10 cellular contexts compared by ENCODE assay signal in the genomic region with DNA sequence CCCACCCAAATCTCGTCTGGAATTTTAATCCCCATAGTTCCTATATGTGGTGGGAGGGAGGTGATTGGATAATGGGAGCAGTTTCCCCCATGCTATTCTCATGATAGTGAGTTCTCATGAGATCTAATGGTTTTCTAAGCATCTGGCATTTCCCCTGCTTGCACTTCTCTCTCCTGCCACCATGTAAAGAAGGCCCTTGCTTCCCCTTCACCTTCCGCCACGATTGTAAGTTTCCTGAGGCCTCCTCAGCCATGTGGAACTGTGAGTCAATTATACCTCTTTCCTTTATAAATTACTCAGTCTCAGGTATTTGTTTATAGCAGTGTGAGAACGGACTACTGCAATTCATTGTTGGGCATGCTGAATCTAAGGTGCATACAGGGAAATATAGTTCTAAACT. TPM values are rescaled to one million over a fixed set of nuclear protein-coding genes. Genes with fewer than 3 reads are reported as not detected.
DNase-seq lines count a peak whose midpoint lies in the region; ATAC-seq and TF ChIP-seq lines count a peak whose summit lies in the region.
"Not testable (repeated sequence)": the region's sequence is repeated elsewhere in the genome, so short reads cannot be mapped to it uniquely, and the experiment has no call there.
"Had no signal": no experiment of that assay in that cellular context is flagged by ENCODE, and none has a peak within 500 bp of the region (broad histone marks: within the 10 kb centered on the region; RNA-seq: fewer than 3 reads in every experiment).

No MANE protein-coding gene starts in this region.

- ATAC-seq in WTC11 (peak; percentile 22; the same call in 1 of the 2 replicates), omental fat pad (ENCODE audit: low FRiP score) (peak; percentile 24), aorta (ENCODE audit: low FRiP score) (peak; percentile 4)
- ATAC-seq in right cardiac atrium, result not testable (repeated sequence)

- H3K9me3 ChIP-seq in GM23248 (ENCODE audit: low read depth); esophagus squamous epithelium; right cardiac atrium (ENCODE audit: control insufficient read depth, low read length); subcutaneous abdominal adipose tissue (ENCODE audit: control insufficient read depth in 5 of 5, low read length in 5 of 5); aorta (ENCODE audit: control insufficient read depth, low read length): not testable (repeated sequence)

- H3K9me3 Mint-ChIP-seq in WTC11, result not testable (repeated sequence)

- H3K27me3 ChIP-seq in GM23248 (replicated peaks; ENCODE audit: insufficient read depth); esophagus squamous epithelium; right cardiac atrium (ENCODE audit: control insufficient read depth, insufficient read depth); subcutaneous abdominal adipose tissue (ENCODE audit: control insufficient read depth in 5 of 5, insufficient read depth in 4 of 5, low read length in 5 of 5); aorta (ENCODE audit: control insufficient read depth in 1 of 2, insufficient read depth in 2 of 2, low read length in 1 of 2): not testable (repeated sequence)

- in situ Hi-C loops in GM23248 (cut with MboI), result not testable (repeated sequence)

- H3K36me3 ChIP-seq in GM23248 (ENCODE audit: low read depth); esophagus squamous epithelium; subcutaneous abdominal adipose tissue (ENCODE audit: control insufficient read depth in 5 of 5, insufficient read depth in 5 of 5, low read length in 5 of 5); aorta (ENCODE audit: control insufficient read depth in 1 of 2, insufficient read depth in 2 of 2, low read length in 1 of 2): not testable (repeated sequence)

- not testable (repeated sequence) for TF ChIP-seq POLR2A in esophagus squamous epithelium (IDR thresholded peaks at IDR 0.05)

- not testable (repeated sequence) for H3K4me1 Mint-ChIP-seq in WTC11

- intact Hi-C loops in esophagus squamous epithelium (cut with DNase I); right cardiac atrium (cut with DNase I): not testable (repeated sequence)
- intact Hi-C loops in aorta (cut with DNase I), result loop anchor here in 1 of 2 donors (1.0 kb wide), 1 partner anchor 30 kb away; the partner anchor contains the start of gene B4GALT1

- TF ChIP-seq CTCF in AG10803 (conservative IDR thresholded peaks at IDR 0.05; ENCODE audit: low read length) (peak; percentile 26), esophagus squamous epithelium (IDR thresholded peaks at IDR 0.05) (peak in 2 of 6 experiments; percentile 26 to 40)
- TF ChIP-seq CTCF in WTC11 (IDR thresholded peaks at IDR 0.05); omental fat pad (IDR thresholded peaks at IDR 0.05): not testable (repeated sequence)

- peak overlapping the region; percentile 72 for H2AFZ ChIP-seq in GM23248

- H3K4me1 ChIP-seq in GM23248 (ENCODE audit: insufficient read depth) (peaks cover 30% of the 10 kb centered on the region), esophagus squamous epithelium (peaks cover 13 to 28% (median 18%) of the 10 kb centered on the region in 3 donors), subcutaneous abdominal adipose tissue (ENCODE audit: control insufficient read depth in 5 of 5, insufficient read depth in 5 of 5, low read length in 5 of 5) (peaks cover 0 to 29% (median 23%) of the 10 kb centered on the region in 5 donors)
- not testable (repeated sequence) for H3K4me1 ChIP-seq in right cardiac atrium (ENCODE audit: control insufficient read depth, insufficient read depth, low read length); aorta (ENCODE audit: control insufficient read depth in 1 of 2, insufficient read depth in 2 of 2, low read length in 2 of 2)

- H4K20me1 ChIP-seq in GM23248 (ENCODE audit: insufficient read depth), result not testable (repeated sequence)

- H3F3A ChIP-seq in GM23248 (ENCODE audit: insufficient read depth), result peaks cover 33% of the 10 kb centered on the region

- H3K27ac ChIP-seq in GM23248, result peak overlapping the region; percentile 76
- peak overlapping the region; percentile 5 to 56 (median 50) for H3K27ac ChIP-seq in esophagus squamous epithelium
- H3K27ac ChIP-seq in right cardiac atrium (ENCODE audit: low read length), result peak overlapping the region; percentile 29
- peak overlapping the region; percentile 45 for H3K27ac ChIP-seq in subcutaneous abdominal adipose tissue (ENCODE audit: low read depth, low read length)
- H3K27ac ChIP-seq in aorta (ENCODE audit: low read depth in 1 of 2, low read length in 2 of 2), result peak overlapping the region; percentile 52 to 79

- H3K36me3 Mint-ChIP-seq in WTC11, result not testable (repeated sequence)

- CTCF ChIA-PET in WTC11 (lab: Charles Lee), result interaction anchor here (1.2 to 1.5 kb wide), 2 partner anchors 14 to 29 kb away, joined by 4 to 6 read pairs; no protein-coding TSS in a partner anchor

- H3K4me3 ChIP-seq in AG10803 (ENCODE audit: low read length); esophagus squamous epithelium; right cardiac atrium (ENCODE audit: low read length); subcutaneous abdominal adipose tissue (ENCODE audit: low read depth in 1 of 5, low read length in 5 of 5); aorta (ENCODE audit: low read length in 2 of 2): not testable (repeated sequence)
- H3K4me3 ChIP-seq in GM23248, result peak overlapping the region; percentile 40; the same call in 1 of the 2 replicates

- H3K27me3 Mint-ChIP-seq in WTC11 (ENCODE audit: low read depth), result not testable (repeated sequence)

- not testable (repeated sequence) for H3K79me2 ChIP-seq in GM23248 (ENCODE audit: insufficient read depth)

- POLR2A ChIA-PET in WTC11 (lab: Charles Lee), result not testable (repeated sequence)

- H3K9ac ChIP-seq in GM23248 (peak overlapping the region; percentile 59; the same call in 1 of the 2 replicates), subcutaneous abdominal adipose tissue (ENCODE audit: low read length in 5 of 5) (peak overlapping the region in 1 of 5 donors; percentile 10)

- not testable (repeated sequence) for H3K9me2 ChIP-seq in GM23248 (ENCODE audit: insufficient read depth)

- H3K27ac Mint-ChIP-seq in WTC11, result not testable (repeated sequence)

- not testable (repeated sequence) for H3K4me3 Mint-ChIP-seq in WTC11

- DNase-seq in AG10803 (ENCODE audit: low read depth); GM23248; WTC11 (ENCODE audit: low spot score); esophagus squamous epithelium (lab: John Stamatoyannopoulos, UW); right cardiac atrium; omental fat pad (ENCODE audit: low spot score); aorta: not testable (repeated sequence)

- H3K4me2 ChIP-seq in GM23248 (ENCODE audit: unreplicated experiment), result peak overlapping the region; percentile 48

- 41 to 45% methylated on average over 4 of the region's 4 CpGs for WGBS in GM23248 (ENCODE audit: low coverage in 1 of 2, low lambda C conversion rate in 2 of 2, missing lambda C conversion rate in 2 of 2), 2 experiments
- 43 to 56% methylated on average over 4 of the region's 4 CpGs for WGBS in esophagus squamous epithelium, 2 donors
- 60% methylated on average over 4 of the region's 4 CpGs for WGBS in right cardiac atrium
- 37 to 38% methylated on average over 4 of the region's 4 CpGs for WGBS in aorta, 2 donors

RNA-seq across cellular contexts. Expression of gene B4GALT1, which starts 30.6 kb away (rescaled TPM):
- 70.8 and 74.3 TPM in 2 replicates for total RNA-seq in GM23248 (2014; rRNA removed; shearing (Covaris generic))
- 139 and 140 TPM in 2 replicates for polyA plus RNA-seq in GM23248 (2016; fragmentation: Nextera tagmentation; extraction: Ambion mirVana)
- total RNA-seq in WTC11 (2021), result 19.1 to 20.2 TPM (median 19.8 TPM) in 3 replicates
- total RNA-seq in esophagus squamous epithelium, result 10 to 100 TPM; 42.3 to 60.4 (median 47.9) TPM
- total RNA-seq in right cardiac atrium, result 100 to 1,000 TPM in 1 of 4 donors, 10 to 100 TPM in 3; 44.0 to 137 (median 58.3) TPM
- 24.7 TPM for polyA plus RNA-seq in right cardiac atrium
- 100 to 1,000 TPM in 1 of 4 donors, 10 to 100 TPM in 3; 52.5 to 113 (median 72.1) TPM for total RNA-seq in omental fat pad
- total RNA-seq in aorta, result 10 to 100 TPM; 74.5 to 95.6 TPM
- polyA plus RNA-seq in aorta, result 10 to 100 TPM; 15.2 to 36.0 TPM

RNA-seq across cellular contexts. Expression of gene SPINK4, which starts 42.2 kb away (rescaled TPM):
- total RNA-seq in GM23248 (2014; rRNA removed; shearing (Covaris generic)), result not detected in 2 replicates
- polyA plus RNA-seq in GM23248 (2016; fragmentation: Nextera tagmentation; extraction: Ambion mirVana) (not detected in 2 replicates), right cardiac atrium (not detected), aorta (100 to 1,000 TPM in 1 of 2 donors, not detected in 1; 129 TPM)
- total RNA-seq in WTC11 (2021) (not detected in 3 replicates), esophagus squamous epithelium (not detected), right cardiac atrium (not detected), omental fat pad (not detected), aorta (not detected)
- total RNA-seq: H1, Right ventricle myocardium inferior had no signal
- polyA plus RNA-seq: H1 had no signal
